ENCODE assay signal across 22 cellular contexts in the genomic region with DNA sequence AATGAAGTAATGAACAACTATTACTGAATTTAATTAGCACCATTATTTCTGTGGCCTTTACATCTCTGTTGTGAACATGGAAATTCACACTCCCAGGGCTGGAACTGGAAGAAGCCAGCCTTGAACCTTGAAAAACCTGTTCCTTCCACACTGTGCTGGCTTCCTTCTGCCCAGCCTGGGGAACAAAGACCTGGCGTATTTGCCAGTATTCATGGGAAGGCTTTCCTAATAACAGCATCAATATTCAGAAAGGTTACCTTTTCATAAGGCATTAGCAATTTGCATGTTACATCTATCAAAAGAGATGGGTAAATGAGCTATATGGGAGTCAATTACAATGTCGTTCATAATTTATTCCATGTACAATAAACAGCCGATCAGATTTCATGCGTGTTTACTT. TPM values are rescaled to one million over a fixed set of nuclear protein-coding genes. Genes with fewer than 3 reads are reported as not detected.
A peak's percentile ranks its signal among the peaks of the same experiment; 100 is the strongest.
DNase-seq lines count a peak whose midpoint lies in the region; TF ChIP-seq lines count a peak whose summit lies in the region.
"Had no signal": no experiment of that assay in that cellular context is flagged by ENCODE, and none has a peak within 500 bp of the region (broad histone marks: within the 10 kb centered on the region; RNA-seq: fewer than 3 reads in every experiment).

No MANE protein-coding gene starts in this region.

- no peak overlapping the region for H2AFZ ChIP-seq in hepatocyte

- POLR2A ChIA-PET in HEK293T (lab: Yijun Ruan, JAX): no interaction called here

- H3K27me3 ChIP-seq in hepatocyte: no peaks in the 10 kb centered on the region
- H3K27me3 ChIP-seq in ascending aorta: no peaks in the 10 kb centered on the region

- H3K27ac ChIP-seq in caudate nucleus (ENCODE audit: low read depth, low read length): peak overlapping the region; percentile 83
- H3K27ac ChIP-seq in hepatocyte: no peak overlapping the region
- no peak overlapping the region for H3K27ac ChIP-seq in ascending aorta
- H3K27ac ChIP-seq: RWPE1 had no signal

- peak; percentile 7 for DNase-seq in ELF-1 (ENCODE audit: low read depth, low spot score)
- DNase-seq in NCI-H146 (lab: John Stamatoyannopoulos, UW): peak; percentile 56
- no peak for DNase-seq in caudate nucleus (lab: John Stamatoyannopoulos, UW)
- peak; percentile 51 for DNase-seq in left kidney (ENCODE audit: low read depth, low spot score)
- DNase-seq in Ammon's horn (ENCODE audit: low spot score): no peak
- no peak for DNase-seq in hepatocyte (ENCODE audit: low spot score)
- no peak for DNase-seq in HEK293T (ENCODE audit: extremely low spot score)
- no peak for DNase-seq in ascending aorta (ENCODE audit: low spot score in 2 of 2)
- DNase-seq: AML-193, COR-L47, DMS 273 treated with DMSO at 0.1 percent for 48 hours, KBM-7, NCI-H1417, NCI-H2029 treated with DMSO at 0.1 percent for 48 hours, NCI-H2171, NCI-H774, PC-3, SIG-M5 had no signal

- CTCF ChIA-PET in HEK293T (lab: Yijun Ruan, JAX): no interaction called here

- H3K4me2 ChIP-seq in hepatocyte: no peak overlapping the region

- intact Hi-C loops in ascending aorta (cut with DNase I): no loop called here

- no peaks in the 10 kb centered on the region for H3K9me2 ChIP-seq in hepatocyte (replicated peaks; ENCODE audit: insufficient read depth)

- no peaks in the 10 kb centered on the region for H3K4me1 ChIP-seq in hepatocyte (ENCODE audit: insufficient read depth)
- H3K4me1 ChIP-seq in ascending aorta: no peaks in the 10 kb centered on the region

- no peaks in the 10 kb centered on the region for H4K20me1 ChIP-seq in hepatocyte (ENCODE audit: insufficient read depth, poor library complexity, severe bottlenecking)

- H3K4me3 ChIP-seq in hepatocyte (no peak overlapping the region), ascending aorta (no peak overlapping the region)

- H3K79me2 ChIP-seq in hepatocyte: no peaks in the 10 kb centered on the region

- TF ChIP-seq CTCF in hepatocyte (IDR thresholded peaks at IDR 0.05; ENCODE audit: poor library complexity): no peak
- TF ChIP-seq CTCF in ascending aorta (IDR thresholded peaks at IDR 0.05): no peak

- no peaks in the 10 kb centered on the region for H3K9me3 ChIP-seq in hepatocyte (ENCODE audit: low read depth)
- H3K9me3 ChIP-seq in ascending aorta: no peaks in the 10 kb centered on the region

- WGBS in hepatocyte (ENCODE audit: low lambda C conversion rate, missing lambda C conversion rate): 66% methylated on average over 4 of the region's 4 CpGs

- H3K36me3 ChIP-seq in hepatocyte (replicated peaks; ENCODE audit: insufficient read depth, low read depth): no peaks in the 10 kb centered on the region
- no peaks in the 10 kb centered on the region for H3K36me3 ChIP-seq in ascending aorta

TF ChIP-seq in HEK293T, 16 proteins besides CTCF, POLR2A, EP300 and RAD21:
- TF ChIP-seq ELF4 (IDR thresholded peaks at IDR 0.05) (no peak), L3MBTL2 (conservative IDR thresholded peaks at IDR 0.05) (no peak), NFRKB (IDR thresholded peaks at IDR 0.05) (no peak), FOXA1 (IDR thresholded peaks at IDR 0.05) (no peak), ARNT (IDR thresholded peaks at IDR 0.05) (no peak), FOXK2 (IDR thresholded peaks at IDR 0.05) (no peak), FOXM1 (IDR thresholded peaks at IDR 0.05; ENCODE audit: borderline replicate concordance) (no peak), LEF1 (IDR thresholded peaks at IDR 0.05; ENCODE audit: borderline replicate concordance) (no peak), ZNF384 (IDR thresholded peaks at IDR 0.05) (no peak), BHLHE40 (IDR thresholded peaks at IDR 0.05; ENCODE audit: borderline replicate concordance) (no peak), CTBP1 (IDR thresholded peaks at IDR 0.05; ENCODE audit: borderline replicate concordance) (no peak), SUZ12 (IDR thresholded peaks at IDR 0.05) (no peak), SP1 (IDR thresholded peaks at IDR 0.05) (no peak), TARDBP (IDR thresholded peaks at IDR 0.05) (no peak), HDGF (IDR thresholded peaks at IDR 0.05; ENCODE audit: borderline replicate concordance) (no peak)
- TF ChIP-seq, protein P1, sequence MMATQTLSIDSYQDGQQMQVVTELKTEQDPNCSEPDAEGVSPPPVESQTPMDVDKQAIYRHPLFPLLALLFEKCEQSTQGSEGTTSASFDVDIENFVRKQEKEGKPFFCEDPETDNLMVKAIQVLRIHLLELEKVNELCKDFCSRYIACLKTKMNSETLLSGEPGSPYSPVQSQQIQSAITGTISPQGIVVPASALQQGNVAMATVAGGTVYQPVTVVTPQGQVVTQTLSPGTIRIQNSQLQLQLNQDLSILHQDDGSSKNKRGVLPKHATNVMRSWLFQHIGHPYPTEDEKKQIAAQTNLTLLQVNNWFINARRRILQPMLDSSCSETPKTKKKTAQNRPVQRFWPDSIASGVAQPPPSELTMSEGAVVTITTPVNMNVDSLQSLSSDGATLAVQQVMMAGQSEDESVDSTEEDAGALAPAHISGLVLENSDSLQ (IDR thresholded peaks at IDR 0.05): no peak
TF ChIP-seq in HEK293T: peak in this region for 0.

RNA-seq across cellular contexts. Expression of gene C10orf90, which starts 1.3 kb away (rescaled TPM):
- total RNA-seq in hepatocyte (0.20 TPM in 1 of 2 replicates, not detected in the other), ascending aorta (not detected)
- polyA plus RNA-seq in hepatocyte: not detected in 2 replicates
- total RNA-seq: H1, HepG2 had no signal
- polyA plus RNA-seq: CD14-positive monocyte, HepG2 had no signal

Comparison
In these comparisons a context has a peak if more than half of its experiments do, and no peak if none do; other contexts are left out.
1. DNase-seq: peak in ELF-1 (single experiment), NCI-H146 (single experiment) and left kidney (single experiment); none in caudate nucleus (0 of 61), Ammon's horn (single experiment), hepatocyte (single experiment), HEK293T (single experiment) and ascending aorta (0 of 2).